In the genomic region with DNA sequence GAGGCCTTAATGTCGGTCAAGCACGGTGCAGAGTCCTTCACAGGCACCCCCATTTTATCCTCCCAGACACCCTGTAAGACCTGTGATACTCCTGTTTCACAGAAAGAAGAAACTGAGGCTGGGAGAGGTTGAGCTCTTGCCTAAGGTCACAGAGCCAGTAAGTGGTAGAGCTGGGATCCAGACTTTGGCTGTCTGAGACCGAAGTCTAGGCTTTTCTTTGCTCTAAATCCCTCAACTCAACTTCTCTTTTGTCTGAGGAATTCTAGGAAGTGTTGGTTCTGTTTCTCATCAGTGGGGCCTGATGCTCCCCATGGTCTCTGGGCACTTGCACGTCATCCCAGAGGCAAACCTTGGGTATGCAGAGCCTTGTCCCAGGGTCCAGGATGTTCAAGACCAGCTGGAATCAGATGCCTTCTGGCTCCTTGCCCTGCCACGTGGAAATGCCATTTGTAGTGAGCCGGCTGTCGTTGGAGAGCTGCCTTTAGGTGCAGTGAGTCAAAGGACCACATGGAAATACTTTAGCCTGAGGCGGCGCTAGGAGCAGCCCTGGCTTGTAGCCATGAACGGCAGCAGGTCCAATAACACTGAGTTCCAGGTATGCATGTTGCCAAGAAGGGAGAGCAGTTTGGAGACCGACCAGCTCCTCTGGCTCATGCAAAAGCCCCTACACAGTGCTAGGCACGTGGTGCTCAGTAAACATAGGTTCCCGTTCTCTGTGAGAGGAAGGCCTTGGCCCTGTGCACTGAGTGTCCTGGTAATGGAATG, we compare ENCODE assay signal across 9 cellular contexts. TPM values are rescaled to one million over a fixed set of nuclear protein-coding genes. Genes with fewer than 3 reads are reported as not detected.
A peak's percentile ranks its signal among the peaks of the same experiment; 100 is the strongest.
DNase-seq lines count a peak whose midpoint lies in the region; ATAC-seq and TF ChIP-seq lines count a peak whose summit lies in the region.
"Had no signal": no experiment of that assay in that cellular context is flagged by ENCODE, and none has a peak within 500 bp of the region (broad histone marks: within the 10 kb centered on the region; RNA-seq: fewer than 3 reads in every experiment).

No MANE protein-coding gene starts in this region.

- no peak for ATAC-seq in HG03520 (IDR thresholded peaks at IDR 0.05; ENCODE audit: unreplicated experiment)

- no peak for TF ChIP-seq POLR2A in lower leg skin (IDR thresholded peaks at IDR 0.05)

- H3K9me3 ChIP-seq in adipocyte (ENCODE audit: control insufficient read depth, low read length) = no peaks in the 10 kb centered on the region

- peaks cover 35% of the 10 kb centered on the region for H3K4me1 ChIP-seq in adipocyte (ENCODE audit: control insufficient read depth, insufficient read depth, low read length)

- H3K9ac ChIP-seq in adipocyte (ENCODE audit: low read length) = no peak overlapping the region

- DNase-seq in AG09319 (ENCODE audit: extremely low read depth, low read depth) (peak; percentile 86), HS-5 (ENCODE audit: low read depth) (peak; percentile 90), adipocyte (ENCODE audit: low read depth) (peak; percentile 77), lower leg skin (ENCODE audit: low spot score in 2 of 2) (peak; percentile 14 to 85), SW480 (ENCODE audit: low spot score) (no peak)
- DNase-seq in activated CD4-positive, alpha-beta T cell treated with anti-CD3 and anti-CD28 coated beads, Interleukin-2, amount 50 U/mL, for 4 hours = no peak
- DNase-seq in stimulated activated naive CD4-positive, alpha-beta T cell treated with Interleukin-2 at 50 U/mL for 16 hours (lab: John Stamatoyannopoulos, UW) = no peak

- 34 to 37% methylated on average over 13 of the region's 13 CpGs for WGBS in lower leg skin, 2 donors

- no peak for TF ChIP-seq CTCF in AG09319 (IDR thresholded peaks at IDR 0.05; ENCODE audit: low read depth, low read length)
- no peak for TF ChIP-seq CTCF in lower leg skin (IDR thresholded peaks at IDR 0.05)

- no peaks in the 10 kb centered on the region for H3K36me3 ChIP-seq in adipocyte (ENCODE audit: control insufficient read depth, insufficient read depth, low read length, severe bottlenecking)

- intact Hi-C loops in lower leg skin (cut with DNase I; ENCODE audit: low total_unique reads) = no loop called here

- no peaks in the 10 kb centered on the region for H3K27me3 ChIP-seq in adipocyte (replicated peaks; ENCODE audit: control insufficient read depth, insufficient read depth, low read length)

- H3K4me3 ChIP-seq in adipocyte (ENCODE audit: low read length) (no peak overlapping the region), lower leg skin (ENCODE audit: low read depth, poor library complexity, severe bottlenecking) (no peak overlapping the region)

RNA-seq across cellular contexts. Expression of a gene that starts 9.2 kb away (rescaled TPM):
- total RNA-seq in lower leg skin = not detected
- total RNA-seq: T-helper 1 cell treated with Interleukin-12 subunit alpha and Interleukin-12 subunit beta and Interleukin-4 antibody, amounts not matched to agents 30 ng/mL and 1 ng/mL, for 36 hours had no signal

RNA-seq across cellular contexts. Expression of a gene that starts 14.2 kb away (rescaled TPM):
- under 1 TPM in 1 of 4 donors, not detected in 3; 0.10 TPM for total RNA-seq in lower leg skin
- total RNA-seq: T-helper 1 cell treated with Interleukin-12 subunit alpha and Interleukin-12 subunit beta and Interleukin-4 antibody, amounts not matched to agents 30 ng/mL and 1 ng/mL, for 36 hours had no signal

RNA-seq across cellular contexts. Expression of a gene that starts 38.9 kb away (rescaled TPM):
- 100 to 1,000 TPM; 196 to 234 (median 208) TPM for total RNA-seq in lower leg skin

Comparison
In these comparisons a context has a peak if more than half of its experiments do, and no peak if none do; other contexts are left out.
1. DNase-seq: peak in AG09319 (single experiment), HS-5 (single experiment), adipocyte (single experiment) and lower leg skin (2 of 2); none in activated CD4-positive, alpha-beta T cell treated with anti-CD3 and anti-CD28 coated beads, Interleukin-2, amount 50 U/mL, for 4 hours (0 of 2), SW480 (single experiment) and stimulated activated naive CD4-positive, alpha-beta T cell treated with Interleukin-2 at 50 U/mL for 16 hours (single experiment).